26 cellular contexts compared by ENCODE assay signal in genomic region chr3:14839236-14839635, GRCh38. TPM values are rescaled to one million over a fixed set of nuclear protein-coding genes. Genes with fewer than 3 reads are reported as not detected.
DNase-seq lines count a peak whose midpoint lies in the region; ATAC-seq, FAIRE-seq and TF ChIP-seq lines count a peak whose summit lies in the region.
"Had no signal": no experiment of that assay in that cellular context is flagged by ENCODE, and none has a peak within 500 bp of the region (broad histone marks: within the 10 kb centered on the region; RNA-seq: fewer than 3 reads in every experiment).

No MANE protein-coding gene starts in this region.

- no peak overlapping the region for H3K23ac ChIP-seq in H9 (ENCODE audit: insufficient read length, low read depth, low read length)
- H3K23ac ChIP-seq in neuronal stem cell (ENCODE audit: low read depth, low read length, poor library complexity), result no peak overlapping the region

- TF ChIP-seq CTCF in activated CD8-positive, alpha-beta T cell treated with anti-CD3 and anti-CD28 coated beads for 36 hours (IDR thresholded peaks at IDR 0.05), result no peak
- TF ChIP-seq CTCF in H9 (conservative IDR thresholded peaks at IDR 0.05), result peak; percentile 34; the same call in 1 of the 3 replicates

- H3K27ac ChIP-seq in H9 (ENCODE audit: insufficient read length, low read depth, low read length) (no peak overlapping the region), neuronal stem cell (replicated peaks; ENCODE audit: low read length) (no peak overlapping the region)
- H3K27ac ChIP-seq: left lung, prostate gland, uterus had no signal

- H4K20me1 ChIP-seq in H9 (ENCODE audit: control insufficient read depth, insufficient read depth, insufficient read length), result no peaks in the 10 kb centered on the region

- no peak overlapping the region for H4K91ac ChIP-seq in H9 (ENCODE audit: insufficient read length, low read depth, low read length)
- H4K91ac ChIP-seq in neuronal stem cell (ENCODE audit: low read depth, low read length, poor library complexity), result no peak overlapping the region

- H3K4me2 ChIP-seq in H9 (ENCODE audit: insufficient read depth, insufficient read length, low read length) (no peak overlapping the region), neuronal stem cell (ENCODE audit: insufficient read depth, low read length, poor library complexity, severe bottlenecking) (no peak overlapping the region)

- no peak overlapping the region for H3K56ac ChIP-seq in H9 (ENCODE audit: insufficient read length, low read depth, low read length)

- no peaks in the 10 kb centered on the region for H3K27me3 Mint-ChIP-seq in activated CD8-positive, alpha-beta T cell treated with anti-CD3 and anti-CD28 coated beads for 36 hours
- peaks cover 16% of the 10 kb centered on the region for H3K27me3 Mint-ChIP-seq in activated CD8-positive, alpha-beta T cell treated with anti-CD3 and anti-CD28 coated beads, Interleukin-2, amount 10 ng/mL, durations not matched to agents 7 days and 5 days (ENCODE audit: low read depth)
- H3K27me3 Mint-ChIP-seq in H9 (ENCODE audit: low read depth) (peaks cover 4% of the 10 kb centered on the region), T-helper 17 cell (peaks cover 48% of the 10 kb centered on the region)

- H2AFZ ChIP-seq in H9 (ENCODE audit: low read length) (no peak overlapping the region), neuronal stem cell (ENCODE audit: low read length) (no peak overlapping the region)

- peaks cover 2% of the 10 kb centered on the region; the same call in 1 of the 2 replicates for H3K4me1 ChIP-seq in H9 (ENCODE audit: insufficient read depth, low read length)
- peaks cover 0 to 21% of the 10 kb centered on the region in 2 donors for H3K4me1 ChIP-seq in neuronal stem cell (ENCODE audit: control insufficient read depth in 2 of 2, insufficient read depth in 1 of 2, low read depth in 1 of 2, low read length in 2 of 2)
- H3K4me1 ChIP-seq: prostate gland had no signal

- H3K23me2 ChIP-seq in H9 (ENCODE audit: insufficient read length, low read depth, low read length, poor library complexity, severe bottlenecking), result no peaks in the 10 kb centered on the region

- H2BK120ac ChIP-seq in H9 (ENCODE audit: low read depth, low read length, poor library complexity, severe bottlenecking) (no peak overlapping the region), neuronal stem cell (ENCODE audit: low read depth, low read length) (no peak overlapping the region)

- H3K4me3 Mint-ChIP-seq in activated CD8-positive, alpha-beta T cell treated with anti-CD3 and anti-CD28 coated beads for 36 hours, result no peak overlapping the region
- H3K4me3 Mint-ChIP-seq in activated CD8-positive, alpha-beta T cell treated with anti-CD3 and anti-CD28 coated beads, Interleukin-2, amount 10 ng/mL, durations not matched to agents 7 days and 5 days, result no peak overlapping the region
- H3K4me3 Mint-ChIP-seq in H9 (peak overlapping the region in 1 of 2 experiments; percentile 22; a peak in 2 of 5 replicates), T-helper 17 cell (no peak overlapping the region)

- no peaks in the 10 kb centered on the region for H3K36me3 ChIP-seq in neuronal stem cell (replicated peaks in 1 of 2; ENCODE audit: control insufficient read depth in 2 of 2, insufficient read depth in 2 of 2, low read length in 2 of 2)
- H3K36me3 ChIP-seq: esophagus muscularis mucosa, left lung, prostate gland, uterus had no signal

- CTCF ChIA-PET in activated CD8-positive, alpha-beta T cell treated with anti-CD3 and anti-CD28 coated beads for 36 hours (lab: Charles Lee), result interaction anchor here (1.5 kb wide), 1 partner anchor 47 kb away, joined by 3 read pairs; no protein-coding TSS in a partner anchor
- CTCF ChIA-PET in activated CD8-positive, alpha-beta T cell treated with anti-CD3 and anti-CD28 coated beads, Interleukin-2, amount 10 ng/mL, durations not matched to agents 7 days and 5 days (lab: Charles Lee), result interaction anchor here (1.5 kb wide), 1 partner anchor 82 kb away, joined by 3 read pairs; no protein-coding TSS in a partner anchor

- H3K9me3 ChIP-seq in H9 (ENCODE audit: control insufficient read depth, low read depth, low read length), result no peaks in the 10 kb centered on the region
- no peaks in the 10 kb centered on the region for H3K9me3 ChIP-seq in T-helper 17 cell (ENCODE audit: control insufficient read depth, low read length, poor library complexity, severe bottlenecking)
- H3K9me3 ChIP-seq in neuronal stem cell (replicated peaks in 1 of 2; ENCODE audit: control insufficient read depth in 2 of 2, insufficient read depth in 1 of 2, low read depth in 1 of 2, low read length in 2 of 2), result no peaks in the 10 kb centered on the region
- H3K9me3 ChIP-seq: esophagus muscularis mucosa, left lung, prostate gland, uterus had no signal

- H3K4me1 Mint-ChIP-seq in activated CD8-positive, alpha-beta T cell treated with anti-CD3 and anti-CD28 coated beads for 36 hours (ENCODE audit: low read depth), result no peaks in the 10 kb centered on the region
- no peaks in the 10 kb centered on the region for H3K4me1 Mint-ChIP-seq in activated CD8-positive, alpha-beta T cell treated with anti-CD3 and anti-CD28 coated beads, Interleukin-2, amount 10 ng/mL, durations not matched to agents 7 days and 5 days (ENCODE audit: low read depth)
- H3K4me1 Mint-ChIP-seq in H9 (peaks cover 26 to 38% of the 10 kb centered on the region in 2 experiments), T-helper 17 cell (peaks cover 7% of the 10 kb centered on the region)

- POLR2A ChIA-PET in activated CD8-positive, alpha-beta T cell treated with anti-CD3 and anti-CD28 coated beads for 36 hours (lab: Charles Lee), result no interaction called here
- POLR2A ChIA-PET in activated CD8-positive, alpha-beta T cell treated with anti-CD3 and anti-CD28 coated beads, Interleukin-2, amount 10 ng/mL, durations not matched to agents 7 days and 5 days (lab: Charles Lee), result no interaction called here

- no peak overlapping the region for H2BK15ac ChIP-seq in H9 (ENCODE audit: low read depth, low read length)
- H2BK15ac ChIP-seq in neuronal stem cell (ENCODE audit: low read length), result no peak overlapping the region

- H3K9ac ChIP-seq in H9 (ENCODE audit: extremely low read depth, insufficient read length, low read length) (no peak overlapping the region), neuronal stem cell (ENCODE audit: low read depth, low read length, poor library complexity) (no peak overlapping the region)

- no peak overlapping the region for H2BK12ac ChIP-seq in H9 (ENCODE audit: insufficient read length, low read depth, low read length)
- H2BK12ac ChIP-seq in neuronal stem cell (ENCODE audit: low read length), result no peak overlapping the region

- no peak overlapping the region for H2BK5ac ChIP-seq in H9 (ENCODE audit: insufficient read length, low read length)
- H2BK5ac ChIP-seq in neuronal stem cell (ENCODE audit: low read length), result no peak overlapping the region

- no peak for FAIRE-seq in urothelium cell line (lab: Jason Lieb, UNC)
- FAIRE-seq: G401.6 had no signal

- H3K27me3 ChIP-seq in H9 (ENCODE audit: insufficient read depth, low read length), result no peaks in the 10 kb centered on the region
- peaks cover 0 to 51% (median 5%) of the 10 kb centered on the region in 3 experiments for H3K27me3 ChIP-seq in neuronal stem cell (ENCODE audit: control insufficient read depth in 3 of 3, insufficient read depth in 3 of 3, low read depth in 1 of 3, low read length in 3 of 3)
- H3K27me3 ChIP-seq: esophagus muscularis mucosa, uterus had no signal

- no peak overlapping the region for H3T11ph ChIP-seq in H9 (ENCODE audit: low read length)

- H3K14ac ChIP-seq in H9 (ENCODE audit: insufficient read depth, low read length) (no peak overlapping the region), neuronal stem cell (ENCODE audit: low read length) (no peak overlapping the region)

- WGBS in H9 (ENCODE audit: extremely low coverage, insufficient read length, low lambda C conversion rate), result no CpG with 5 or more reads among the region's 7 CpGs
- no CpG with 5 or more reads among the region's 7 CpGs for WGBS in neuronal stem cell (ENCODE audit: extremely low coverage in 2 of 2, insufficient read length in 2 of 2, insufficient replicate concordance in 1 of 2), 2 donors

- H4K5ac ChIP-seq in H9 (ENCODE audit: insufficient read length, low read depth, low read length), result no peak overlapping the region

- no peaks in the 10 kb centered on the region for H3K36me3 Mint-ChIP-seq in activated CD8-positive, alpha-beta T cell treated with anti-CD3 and anti-CD28 coated beads for 36 hours (ENCODE audit: low read depth)
- no peaks in the 10 kb centered on the region for H3K36me3 Mint-ChIP-seq in activated CD8-positive, alpha-beta T cell treated with anti-CD3 and anti-CD28 coated beads, Interleukin-2, amount 10 ng/mL, durations not matched to agents 7 days and 5 days (ENCODE audit: low read depth)
- no peaks in the 10 kb centered on the region; a peak in 1 of 7 replicates for H3K36me3 Mint-ChIP-seq in H9 (ENCODE audit: insufficient read depth in 1 of 3, low read depth in 3 of 3)
- peaks cover 2% of the 10 kb centered on the region for H3K36me3 Mint-ChIP-seq in T-helper 17 cell (ENCODE audit: low read depth)

- no peaks in the 10 kb centered on the region for H3K9me3 Mint-ChIP-seq in activated CD8-positive, alpha-beta T cell treated with anti-CD3 and anti-CD28 coated beads for 36 hours
- no peaks in the 10 kb centered on the region for H3K9me3 Mint-ChIP-seq in activated CD8-positive, alpha-beta T cell treated with anti-CD3 and anti-CD28 coated beads, Interleukin-2, amount 10 ng/mL, durations not matched to agents 7 days and 5 days (ENCODE audit: insufficient read depth)
- H3K9me3 Mint-ChIP-seq in H9, result no peaks in the 10 kb centered on the region

- no peak for ATAC-seq in activated CD8-positive, alpha-beta T cell treated with anti-CD3 and anti-CD28 coated beads for 36 hours
- no peak for ATAC-seq in activated CD8-positive, alpha-beta T cell treated with anti-CD3 and anti-CD28 coated beads, Interleukin-2, amount 10 ng/mL, durations not matched to agents 7 days and 5 days
- no peak for ATAC-seq in T-helper 17 cell
- ATAC-seq: left lung had no signal

- H3K18ac ChIP-seq in H9 (ENCODE audit: insufficient read length, low read depth, low read length) (no peak overlapping the region), neuronal stem cell (ENCODE audit: low read length) (no peak overlapping the region)

- DNase-seq in activated CD8-positive, alpha-beta T cell treated with anti-CD3 and anti-CD28 coated beads for 36 hours, result peak; percentile 7
- DNase-seq in activated CD8-positive, alpha-beta T cell treated with anti-CD3 and anti-CD28 coated beads, Interleukin-2, amount 10 ng/mL, durations not matched to agents 7 days and 5 days, result no peak
- DNase-seq in H9 (peak; percentile 30), T-helper 17 cell (no peak), neuronal stem cell (ENCODE audit: low spot score) (peak; percentile 37), AG08395 (ENCODE audit: low spot score) (no peak), urothelium cell line (ENCODE audit: low spot score) (no peak), OCI-M2 (lab: John Stamatoyannopoulos, UW; ENCODE audit: unreplicated experiment) (no peak)
- DNase-seq: 8988T; activated CD4-positive, alpha-beta T cell treated with anti-CD3 and anti-CD28 coated beads for 4 hours; activated CD8-positive, alpha-beta memory T cell treated with anti-CD3 and anti-CD28 coated beads, Interleukin-2, amount 50 U/mL, for 4 hours; activated gamma-delta T cell treated with Interleukin-2 at 50 U/mL for 16 hours; anterior cingulate cortex; Calu3; central memory CD4-positive, alpha-beta T cell; KG1; left lung; NCI-H1092; NCI-H774; stimulated activated CD4-positive, alpha-beta T cell treated with anti-CD3 and anti-CD28 coated beads, Interleukin-4, amount 100 ng/mL, for 4 hours; uterus had no signal

- H4K8ac ChIP-seq in H9 (replicated peaks; ENCODE audit: insufficient read length, low read depth, low read length) (no peak overlapping the region), neuronal stem cell (ENCODE audit: low read depth, low read length) (no peak overlapping the region)

- H2AK5ac ChIP-seq in H9 (ENCODE audit: insufficient read length, low read length) (no peak overlapping the region), neuronal stem cell (ENCODE audit: low read depth, low read length) (no peak overlapping the region)

- intact Hi-C loops in activated CD8-positive, alpha-beta T cell treated with anti-CD3 and anti-CD28 coated beads for 36 hours (cut with micrococcal nuclease), result no loop called here

- H2BK20ac ChIP-seq in H9 (ENCODE audit: low read depth, low read length, poor library complexity, severe bottlenecking), result no peak overlapping the region

- H3K27ac Mint-ChIP-seq in activated CD8-positive, alpha-beta T cell treated with anti-CD3 and anti-CD28 coated beads for 36 hours, result no peak overlapping the region
- no peak overlapping the region for H3K27ac Mint-ChIP-seq in activated CD8-positive, alpha-beta T cell treated with anti-CD3 and anti-CD28 coated beads, Interleukin-2, amount 10 ng/mL, durations not matched to agents 7 days and 5 days
- H3K27ac Mint-ChIP-seq in H9 (peak overlapping the region in 1 of 3 experiments; percentile 83; a peak in 2 of 7 replicates), T-helper 17 cell (peak overlapping the region; percentile 27)

- H3K79me1 ChIP-seq in H9 (ENCODE audit: insufficient read depth, low read depth, low read length, poor library complexity, severe bottlenecking), result no peaks in the 10 kb centered on the region
- H3K79me1 ChIP-seq in neuronal stem cell (ENCODE audit: low read depth, low read length), result no peaks in the 10 kb centered on the region

- no peak overlapping the region for H3K4me3 ChIP-seq in neuronal stem cell (ENCODE audit: low read length in 2 of 2)
- H3K4me3 ChIP-seq: esophagus muscularis mucosa, left lung, prostate gland, uterus had no signal

- H3K4ac ChIP-seq in H9 (ENCODE audit: low read depth, low read length), result no peak overlapping the region
- H3K4ac ChIP-seq in neuronal stem cell (ENCODE audit: low read length), result no peak overlapping the region

- no peaks in the 10 kb centered on the region for H3K79me2 ChIP-seq in H9 (ENCODE audit: insufficient read depth, low read length)

RNA-seq across cellular contexts. Expression of gene FGD5, which starts 20.5 kb away (rescaled TPM):
- not detected for total RNA-seq in activated CD8-positive, alpha-beta T cell treated with anti-CD3 and anti-CD28 coated beads for 36 hours
- total RNA-seq in activated CD8-positive, alpha-beta T cell treated with anti-CD3 and anti-CD28 coated beads, Interleukin-2, amount 10 ng/mL, durations not matched to agents 7 days and 5 days, result under 1 TPM; 0.31 to 0.32 TPM
- total RNA-seq in H9 (2021) (7.8 and 8.6 TPM in 2 replicates), T-helper 17 cell (not detected)
- polyA plus RNA-seq in neuronal stem cell (2013, experiment 1 of 2), result 0.39 TPM
- polyA plus RNA-seq in neuronal stem cell (2013, experiment 2 of 2), result 0.43 TPM
- total RNA-seq: Calu3 had no signal
- polyA plus RNA-seq: BJ, neural cell had no signal

Comparison
In these comparisons a context has a peak if more than half of its experiments do, and no peak if none do; other contexts are left out.
1. DNase-seq: peak in activated CD8-positive, alpha-beta T cell treated with anti-CD3 and anti-CD28 coated beads for 36 hours (single experiment), H9 (single experiment) and neuronal stem cell (single experiment); none in activated CD8-positive, alpha-beta T cell treated with anti-CD3 and anti-CD28 coated beads, Interleukin-2, amount 10 ng/mL, durations not matched to agents 7 days and 5 days (single experiment), T-helper 17 cell (0 of 3), AG08395 (single experiment), urothelium cell line (single experiment) and OCI-M2 (single experiment).